ENCODE assay signal across 6 cellular contexts in the genomic region with DNA sequence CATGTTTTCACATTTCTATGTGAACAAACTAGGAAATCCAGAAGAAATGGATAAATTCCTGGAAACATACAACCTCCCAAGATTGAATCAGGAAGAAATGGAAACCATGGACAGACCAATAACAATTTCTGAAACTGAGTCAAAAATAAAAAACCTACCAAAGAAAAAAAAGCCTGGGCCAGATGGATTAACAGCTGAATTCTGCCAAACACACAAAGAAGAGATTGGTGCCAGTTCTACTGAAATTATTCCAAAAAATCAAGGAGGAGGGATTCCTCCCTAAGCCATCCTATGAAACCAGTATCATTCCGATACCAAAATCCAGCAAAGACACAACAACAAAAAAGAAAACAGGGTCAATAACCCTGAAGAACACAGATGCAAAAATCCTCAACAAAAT.
"Had no signal": no experiment of that assay in that cellular context is flagged by ENCODE, and none has a peak within 500 bp of the region (broad histone marks: within the 10 kb centered on the region; RNA-seq: fewer than 3 reads in every experiment).

No MANE protein-coding gene starts in this region.

- H3K4me3 ChIP-seq: GM23248, K562 had no signal

- H3K27ac ChIP-seq: GM23248 had no signal

- DNase-seq: GM23248, GOT3, H9, HCEC 1CT, IMR-90 had no signal

- H3K9ac ChIP-seq: GM23248 had no signal

- H2AFZ ChIP-seq: GM23248 had no signal
